19 cellular contexts compared by ENCODE assay signal in genomic region chr18:25990473-25990872, GRCh38.
"Had no signal": no experiment of that assay in that cellular context is flagged by ENCODE, and none has a peak within 500 bp of the region (broad histone marks: within the 10 kb centered on the region; RNA-seq: fewer than 3 reads in every experiment).

No MANE protein-coding gene starts in this region.

- DNase-seq: IMR-90, Kasumi-1, MM.1S, NCI-H1092 treated with DMSO at 0.1 percent for 48 hours, NCI-H1436, NCI-H187, NCI-H2029, NCI-H2081 treated with DMSO at 0.1 percent for 48 hours, NCI-H2171, NCI-H226, NCI-H446, NCI-H510A, NCI-H524 treated with DMSO at 0.1 percent for 48 hours, NCI-H69, NCI-H774, PC-3, SHP77 had no signal

- ATAC-seq: Panc1, PC-3, SK-N-SH treated with all-trans-retinoic acid at 6 μM for 48 hours had no signal
